In the genomic region with DNA sequence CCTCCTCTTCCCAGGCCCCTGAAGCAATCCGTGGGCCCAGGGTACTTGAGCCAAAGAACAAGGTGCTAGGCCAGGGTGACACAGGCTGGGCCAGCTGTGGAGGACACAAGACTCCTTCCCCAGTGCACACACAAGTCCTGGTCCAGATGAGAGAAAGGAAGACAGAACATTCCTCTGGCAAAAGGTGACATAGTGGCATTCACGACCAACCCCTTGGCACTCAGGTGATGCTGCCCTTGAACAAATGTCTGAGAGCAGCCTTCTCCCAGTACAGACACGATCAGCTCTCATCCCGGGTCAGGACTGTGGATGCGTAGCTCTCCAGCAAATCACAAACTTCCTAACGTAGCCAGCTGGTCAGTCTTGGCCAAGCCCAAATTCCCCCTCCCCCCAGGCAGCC, we compare ENCODE assay signal across 15 cellular contexts.
DNase-seq lines count a peak whose midpoint lies in the region; ATAC-seq and TF ChIP-seq lines count a peak whose summit lies in the region.
"Had no signal": no experiment of that assay in that cellular context is flagged by ENCODE, and none has a peak within 500 bp of the region (broad histone marks: within the 10 kb centered on the region; RNA-seq: fewer than 3 reads in every experiment).

No MANE protein-coding gene starts in this region.

- H3K36me3 Mint-ChIP-seq in activated CD8-positive, alpha-beta T cell treated with anti-CD3 and anti-CD28 coated beads, Interleukin-2, amount 10 ng/mL, durations not matched to agents 7 days and 5 days (ENCODE audit: low read depth), result no peaks in the 10 kb centered on the region
- H3K36me3 Mint-ChIP-seq: CD4-positive, alpha-beta memory T cell had no signal

- 87% methylated on average over 6 of the region's 6 CpGs for WGBS in right cardiac atrium

- H3K4me1 Mint-ChIP-seq in activated CD8-positive, alpha-beta T cell treated with anti-CD3 and anti-CD28 coated beads, Interleukin-2, amount 10 ng/mL, durations not matched to agents 7 days and 5 days (ENCODE audit: low read depth), result no peaks in the 10 kb centered on the region
- H3K4me1 Mint-ChIP-seq: CD4-positive, alpha-beta memory T cell had no signal

- intact Hi-C loops in Right ventricle myocardium inferior (cut with DNase I), result no loop called here
- intact Hi-C loops in right cardiac atrium (cut with DNase I), result no loop called here

- no peak overlapping the region for H3K4me2 ChIP-seq in osteoblast (ENCODE audit: insufficient read depth, low read length)

- H3K4me3 ChIP-seq in right cardiac atrium (ENCODE audit: low read length) (no peak overlapping the region), Peyer's patch (no peak overlapping the region), osteoblast (ENCODE audit: insufficient read depth, low read length) (no peak overlapping the region), BE2C (ENCODE audit: low read depth, low read length) (no peak overlapping the region)
- H3K4me3 ChIP-seq: GM12878 had no signal

- H3K27ac ChIP-seq in right cardiac atrium (ENCODE audit: low read length), result no peak overlapping the region
- no peak overlapping the region for H3K27ac ChIP-seq in Peyer's patch
- H3K27ac ChIP-seq in osteoblast (ENCODE audit: low read depth, low read length), result no peak overlapping the region

- no peaks in the 10 kb centered on the region for H3K27me3 Mint-ChIP-seq in activated CD8-positive, alpha-beta T cell treated with anti-CD3 and anti-CD28 coated beads, Interleukin-2, amount 10 ng/mL, durations not matched to agents 7 days and 5 days (ENCODE audit: low read depth)
- H3K27me3 Mint-ChIP-seq: CD4-positive, alpha-beta memory T cell had no signal

- POLR2A ChIA-PET in activated CD8-positive, alpha-beta T cell treated with anti-CD3 and anti-CD28 coated beads, Interleukin-2, amount 10 ng/mL, durations not matched to agents 7 days and 5 days (lab: Charles Lee), result no interaction called here

- H3K9me3 ChIP-seq in right cardiac atrium (ENCODE audit: control insufficient read depth, low read length), result no peaks in the 10 kb centered on the region
- peaks cover 0 to 6% (median 0%) of the 10 kb centered on the region in 4 donors for H3K9me3 ChIP-seq in Peyer's patch
- no peaks in the 10 kb centered on the region for H3K9me3 ChIP-seq in osteoblast (ENCODE audit: low read depth, low read length)
- no peaks in the 10 kb centered on the region for H3K9me3 ChIP-seq in BE2C

- no peaks in the 10 kb centered on the region for H3K27me3 ChIP-seq in right cardiac atrium (ENCODE audit: control insufficient read depth, insufficient read depth)
- no peaks in the 10 kb centered on the region for H3K27me3 ChIP-seq in Peyer's patch
- no peaks in the 10 kb centered on the region for H3K27me3 ChIP-seq in osteoblast (ENCODE audit: insufficient read depth, low read length)
- H3K27me3 ChIP-seq in BE2C, result no peaks in the 10 kb centered on the region

- no peak overlapping the region for H2AFZ ChIP-seq in osteoblast (ENCODE audit: low read length)

- H3K4me1 ChIP-seq in right cardiac atrium (ENCODE audit: control insufficient read depth, insufficient read depth, low read length), result no peaks in the 10 kb centered on the region
- no peaks in the 10 kb centered on the region for H3K4me1 ChIP-seq in Peyer's patch
- peaks cover 3% of the 10 kb centered on the region for H3K4me1 ChIP-seq in osteoblast (ENCODE audit: insufficient read depth, low read length)
- no peaks in the 10 kb centered on the region for H3K4me1 ChIP-seq in BE2C

- TF ChIP-seq CTCF in Peyer's patch (IDR thresholded peaks at IDR 0.05) (no peak), osteoblast (IDR thresholded peaks at IDR 0.05; ENCODE audit: extremely low read depth, low read depth, low read length) (no peak), BE2C (IDR thresholded peaks at IDR 0.05; ENCODE audit: low read depth, low read length) (no peak)

- H3K4me3 Mint-ChIP-seq in activated CD8-positive, alpha-beta T cell treated with anti-CD3 and anti-CD28 coated beads, Interleukin-2, amount 10 ng/mL, durations not matched to agents 7 days and 5 days, result no peak overlapping the region
- H3K4me3 Mint-ChIP-seq: CD4-positive, alpha-beta memory T cell; HFFc6 had no signal

- H3K79me2 ChIP-seq in osteoblast (ENCODE audit: insufficient read depth, low read length), result no peaks in the 10 kb centered on the region

- no peak for TF ChIP-seq POLR2A in Peyer's patch (IDR thresholded peaks at IDR 0.05)

- peaks cover 10% of the 10 kb centered on the region for H3K9me3 Mint-ChIP-seq in activated CD8-positive, alpha-beta T cell treated with anti-CD3 and anti-CD28 coated beads, Interleukin-2, amount 10 ng/mL, durations not matched to agents 7 days and 5 days (ENCODE audit: insufficient read depth)

- ATAC-seq in Right ventricle myocardium inferior, result no peak
- ATAC-seq in right cardiac atrium, result no peak
- no peak for ATAC-seq in activated CD8-positive, alpha-beta T cell treated with anti-CD3 and anti-CD28 coated beads, Interleukin-2, amount 10 ng/mL, durations not matched to agents 7 days and 5 days
- ATAC-seq: GM12878, HepG2 had no signal

- DNase-seq in Right ventricle myocardium inferior (ENCODE audit: missing footprints) (peak; percentile 41), right cardiac atrium (no peak), Peyer's patch (peak in 2 of 3 donors; percentile 7 to 10), osteoblast (ENCODE audit: insufficient read length, low spot score, missing footprints) (peak; percentile 42), HUDEP-2 (lab: John Stamatoyannopoulos, UW; ENCODE audit: unreplicated experiment in 76 of 76) (no peak), BE2C (no peak)
- DNase-seq in activated CD8-positive, alpha-beta T cell treated with anti-CD3 and anti-CD28 coated beads, Interleukin-2, amount 10 ng/mL, durations not matched to agents 7 days and 5 days, result no peak
- DNase-seq: ACHN; C1 segment of cervical spinal cord; CD4-positive, alpha-beta memory T cell; DMS79; HCEC 1CT; HFFc6 had no signal

- no peak overlapping the region for H3K27ac Mint-ChIP-seq in activated CD8-positive, alpha-beta T cell treated with anti-CD3 and anti-CD28 coated beads, Interleukin-2, amount 10 ng/mL, durations not matched to agents 7 days and 5 days
- H3K27ac Mint-ChIP-seq: CD4-positive, alpha-beta memory T cell; HFFc6 had no signal

- H3K36me3 ChIP-seq in Peyer's patch (no peaks in the 10 kb centered on the region), osteoblast (ENCODE audit: insufficient read depth, low read length) (no peaks in the 10 kb centered on the region), BE2C (no peaks in the 10 kb centered on the region)

- CTCF ChIA-PET in activated CD8-positive, alpha-beta T cell treated with anti-CD3 and anti-CD28 coated beads, Interleukin-2, amount 10 ng/mL, durations not matched to agents 7 days and 5 days (lab: Charles Lee), result no interaction called here

- no peaks in the 10 kb centered on the region for H4K20me1 ChIP-seq in osteoblast (ENCODE audit: insufficient read depth, low read length)

Comparison
In these comparisons a context has a peak if more than half of its experiments do, and no peak if none do; other contexts are left out.
1. DNase-seq: peak in Right ventricle myocardium inferior (single experiment), Peyer's patch (2 of 3) and osteoblast (single experiment); none in right cardiac atrium (0 of 3), HUDEP-2 (0 of 76), activated CD8-positive, alpha-beta T cell treated with anti-CD3 and anti-CD28 coated beads, Interleukin-2, amount 10 ng/mL, durations not matched to agents 7 days and 5 days (single experiment) and BE2C (single experiment).